ENCODE assay signal across 8 cellular contexts in genomic region chr9:71911061-71911907, GRCh38. TPM values are rescaled to one million over a fixed set of nuclear protein-coding genes. Genes with fewer than 3 reads are reported as not detected.
DNase-seq lines count a peak whose midpoint lies in the region; ATAC-seq and TF ChIP-seq lines count a peak whose summit lies in the region.

Gene ABHD17B (minus strand): TSS chr9:71911193. CDS start chr9:71875080, 36,113 bp downstream.
Gene C9orf85 (plus strand): TSS chr9:71911639. CDS start chr9:71911735, 96 bp downstream.

- no peaks in the 10 kb centered on the region for H3K9me3 ChIP-seq in liver (ENCODE audit: control insufficient read depth in 4 of 4, low read length in 3 of 4)

- peak; percentile 9 to 20 for TF ChIP-seq RAD21 in liver (IDR thresholded peaks at IDR 0.05)

- H3K4me3 Mint-ChIP-seq in activated CD4-positive, alpha-beta memory T cell treated with anti-CD3 and anti-CD28 coated beads, Interleukin-2, amount 10 ng/mL, durations not matched to agents 7 days and 5 days, result peak within 1 kb of the TSS; percentile 97

- peak in 16 of 56 donors; percentile 3 to 43 (median 22) for TF ChIP-seq CTCF in dorsolateral prefrontal cortex (IDR thresholded peaks at IDR 0.05 in 54 of 56, conservative IDR thresholded peaks at IDR 0.05 in 2 of 56; ENCODE audit: low read depth in 1 of 56, partially characterized antibody in 56 of 56)
- TF ChIP-seq CTCF in liver (IDR thresholded peaks at IDR 0.05; ENCODE audit: low read depth, low read length, missing input control), result no peak

- H3K36me3 ChIP-seq in liver (ENCODE audit: control insufficient read depth in 4 of 4, insufficient read depth in 3 of 4, low read depth in 1 of 4, low read length in 3 of 4), result no peaks in the 10 kb centered on the region

- no peaks in the 10 kb centered on the region for H3K27me3 ChIP-seq in dorsolateral prefrontal cortex
- no peaks in the 10 kb centered on the region for H3K27me3 ChIP-seq in liver (ENCODE audit: control insufficient read depth in 4 of 4, insufficient read depth in 4 of 4, low read length in 3 of 4)

- H3K4me3 ChIP-seq in dorsolateral prefrontal cortex (peak within 1 kb of the TSS; percentile 69 to 100 (median 91)), liver (ENCODE audit: low read depth in 1 of 3, low read length in 3 of 3) (peak within 1 kb of the TSS; percentile 92 to 97 (median 97))

- no peaks in the 10 kb centered on the region for H3K9me3 Mint-ChIP-seq in activated CD4-positive, alpha-beta memory T cell treated with anti-CD3 and anti-CD28 coated beads, Interleukin-2, amount 10 ng/mL, durations not matched to agents 7 days and 5 days

- under 1% methylated on average over 45 of the region's 45 CpGs for WGBS in liver

- POLR2A ChIA-PET in activated CD4-positive, alpha-beta memory T cell treated with anti-CD3 and anti-CD28 coated beads, Interleukin-2, amount 10 ng/mL, durations not matched to agents 7 days and 5 days (lab: Charles Lee), result interaction anchor here (0.7 to 3.8 kb wide), 17 partner anchors 11 to 1492 kb away, joined by 3 to 41 read pairs (median 5); partner anchors contain the start of genes CEMIP2 and ZFAND5

- intact Hi-C loops in dorsolateral prefrontal cortex (cut with DNase I), result loop anchor here (2.0 to 10.0 kb wide), 8 partner anchors 28 to 144 kb away; partner anchors contain the start of gene CEMIP2 (in 1 of the 2)

- peak; percentile 89 for ATAC-seq in GM19438 (IDR thresholded peaks at IDR 0.05; ENCODE audit: low read depth, unreplicated experiment)
- ATAC-seq in HG03575 (IDR thresholded peaks at IDR 0.05; ENCODE audit: extremely low read depth, insufficient number of reproducible peaks, low FRiP score, unreplicated experiment), result peak; percentile 89

- H3K27ac ChIP-seq in dorsolateral prefrontal cortex (peak within 1 kb of the TSS; percentile 79 to 99 (median 96)), liver (ENCODE audit: low read depth in 1 of 2, low read length in 2 of 2) (peak within 1 kb of the TSS; percentile 88 to 98)

- peak within 1 kb of the TSS; percentile 94 for H3K27ac Mint-ChIP-seq in activated CD4-positive, alpha-beta memory T cell treated with anti-CD3 and anti-CD28 coated beads, Interleukin-2, amount 10 ng/mL, durations not matched to agents 7 days and 5 days

- H3K4me1 ChIP-seq in liver (ENCODE audit: control insufficient read depth in 4 of 4, insufficient read depth in 4 of 4, low read length in 3 of 4), result peaks cover 4 to 34% (median 14%) of the 10 kb centered on the region in 4 donors

- H3K27me3 Mint-ChIP-seq in activated CD4-positive, alpha-beta memory T cell treated with anti-CD3 and anti-CD28 coated beads, Interleukin-2, amount 10 ng/mL, durations not matched to agents 7 days and 5 days, result no peaks in the 10 kb centered on the region

- CTCF ChIA-PET in activated CD4-positive, alpha-beta memory T cell treated with anti-CD3 and anti-CD28 coated beads, Interleukin-2, amount 10 ng/mL, durations not matched to agents 7 days and 5 days (lab: Charles Lee), result interaction anchor here (0.6 to 2.3 kb wide), 15 partner anchors 15 to 452 kb away, joined by 3 to 16 read pairs (median 4); no protein-coding TSS in a partner anchor

- peaks cover 59% of the 10 kb centered on the region for H3K4me1 Mint-ChIP-seq in activated CD4-positive, alpha-beta memory T cell treated with anti-CD3 and anti-CD28 coated beads, Interleukin-2, amount 10 ng/mL, durations not matched to agents 7 days and 5 days

- DNase-seq in CD1c-positive myeloid dendritic cell (ENCODE audit: extremely low spot score) (peak; percentile 99), NCI-H82 treated with DMSO at 0.1 percent for 48 hours (lab: John Stamatoyannopoulos, UW; ENCODE audit: unreplicated experiment) (peak; percentile 96), dorsolateral prefrontal cortex (peak; percentile 99 to 100 (median 100))
- peak; percentile 98 for DNase-seq in activated CD4-positive, alpha-beta memory T cell treated with anti-CD3 and anti-CD28 coated beads, Interleukin-2, amount 10 ng/mL, durations not matched to agents 7 days and 5 days
- DNase-seq in stimulated activated CD4-positive, alpha-beta T cell treated with anti-CD3 and anti-CD28 coated beads, Interleukin-4, amount 100 ng/mL, for 24 hours, result peak; percentile 98

- peaks cover 9% of the 10 kb centered on the region for H3K36me3 Mint-ChIP-seq in activated CD4-positive, alpha-beta memory T cell treated with anti-CD3 and anti-CD28 coated beads, Interleukin-2, amount 10 ng/mL, durations not matched to agents 7 days and 5 days (ENCODE audit: low read depth)

- peak within 1 kb of the TSS; percentile 73 to 96 for H3K9ac ChIP-seq in liver (ENCODE audit: low read depth in 1 of 2, low read length in 2 of 2)

TF ChIP-seq in liver, 16 proteins besides CTCF, POLR2A, EP300 and RAD21:
- TF ChIP-seq NR2F2 (IDR thresholded peaks at IDR 0.05) (peak; percentile 94), ZBTB33 (IDR thresholded peaks at IDR 0.05) (no peak), FOXA2 (IDR thresholded peaks at IDR 0.05) (no peak), HNF4A (conservative IDR thresholded peaks at IDR 0.05) (peak in 1 of 2 donors; percentile 51), TAF1 (conservative IDR thresholded peaks at IDR 0.05) (peak; percentile 98), RXRA (IDR thresholded peaks at IDR 0.05) (peak; percentile 79 to 88), YY1 (IDR thresholded peaks at IDR 0.05) (peak; percentile 65), JUND (IDR thresholded peaks at IDR 0.05) (peak in 1 of 2 donors; percentile 65), GABPA (IDR thresholded peaks at IDR 0.05 in 1 of 2, conservative IDR thresholded peaks at IDR 0.05 in 1 of 2) (peak; percentile 72 to 91), EGR1 (IDR thresholded peaks at IDR 0.05; ENCODE audit: low read depth in 2 of 2) (no peak), HNF4G (IDR thresholded peaks at IDR 0.05) (peak; percentile 20), SP1 (IDR thresholded peaks at IDR 0.05) (peak; percentile 94)
- TF ChIP-seq, protein P1, sequence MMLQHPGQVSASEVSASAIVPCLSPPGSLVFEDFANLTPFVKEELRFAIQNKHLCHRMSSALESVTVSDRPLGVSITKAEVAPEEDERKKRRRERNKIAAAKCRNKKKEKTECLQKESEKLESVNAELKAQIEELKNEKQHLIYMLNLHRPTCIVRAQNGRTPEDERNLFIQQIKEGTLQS (IDR thresholded peaks at IDR 0.05), result peak; percentile 56
- TF ChIP-seq, protein P2, sequence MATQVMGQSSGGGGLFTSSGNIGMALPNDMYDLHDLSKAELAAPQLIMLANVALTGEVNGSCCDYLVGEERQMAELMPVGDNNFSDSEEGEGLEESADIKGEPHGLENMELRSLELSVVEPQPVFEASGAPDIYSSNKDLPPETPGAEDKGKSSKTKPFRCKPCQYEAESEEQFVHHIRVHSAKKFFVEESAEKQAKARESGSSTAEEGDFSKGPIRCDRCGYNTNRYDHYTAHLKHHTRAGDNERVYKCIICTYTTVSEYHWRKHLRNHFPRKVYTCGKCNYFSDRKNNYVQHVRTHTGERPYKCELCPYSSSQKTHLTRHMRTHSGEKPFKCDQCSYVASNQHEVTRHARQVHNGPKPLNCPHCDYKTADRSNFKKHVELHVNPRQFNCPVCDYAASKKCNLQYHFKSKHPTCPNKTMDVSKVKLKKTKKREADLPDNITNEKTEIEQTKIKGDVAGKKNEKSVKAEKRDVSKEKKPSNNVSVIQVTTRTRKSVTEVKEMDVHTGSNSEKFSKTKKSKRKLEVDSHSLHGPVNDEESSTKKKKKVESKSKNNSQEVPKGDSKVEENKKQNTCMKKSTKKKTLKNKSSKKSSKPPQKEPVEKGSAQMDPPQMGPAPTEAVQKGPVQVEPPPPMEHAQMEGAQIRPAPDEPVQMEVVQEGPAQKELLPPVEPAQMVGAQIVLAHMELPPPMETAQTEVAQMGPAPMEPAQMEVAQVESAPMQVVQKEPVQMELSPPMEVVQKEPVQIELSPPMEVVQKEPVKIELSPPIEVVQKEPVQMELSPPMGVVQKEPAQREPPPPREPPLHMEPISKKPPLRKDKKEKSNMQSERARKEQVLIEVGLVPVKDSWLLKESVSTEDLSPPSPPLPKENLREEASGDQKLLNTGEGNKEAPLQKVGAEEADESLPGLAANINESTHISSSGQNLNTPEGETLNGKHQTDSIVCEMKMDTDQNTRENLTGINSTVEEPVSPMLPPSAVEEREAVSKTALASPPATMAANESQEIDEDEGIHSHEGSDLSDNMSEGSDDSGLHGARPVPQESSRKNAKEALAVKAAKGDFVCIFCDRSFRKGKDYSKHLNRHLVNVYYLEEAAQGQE (IDR thresholded peaks at IDR 0.05), result peak; percentile 94
- TF ChIP-seq, protein P3, sequence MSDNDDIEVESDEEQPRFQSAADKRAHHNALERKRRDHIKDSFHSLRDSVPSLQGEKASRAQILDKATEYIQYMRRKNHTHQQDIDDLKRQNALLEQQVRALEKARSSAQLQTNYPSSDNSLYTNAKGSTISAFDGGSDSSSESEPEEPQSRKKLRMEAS (IDR thresholded peaks at IDR 0.05), result peak; percentile 98

RNA-seq across cellular contexts. Expression of gene ABHD17B, which starts in this region (rescaled TPM):
- total RNA-seq in activated CD4-positive, alpha-beta memory T cell treated with anti-CD3 and anti-CD28 coated beads, Interleukin-2, amount 10 ng/mL, durations not matched to agents 7 days and 5 days, result 10 to 100 TPM; 25.6 to 27.3 TPM
- total RNA-seq in dorsolateral prefrontal cortex (100 to 1,000 TPM in 1 of 120 experiments, 10 to 100 TPM in 119; 26.3 to 101 (median 46.1) TPM), liver (10 to 100 TPM; 12.9 to 17.7 TPM)
- polyA plus RNA-seq in liver, result 1 to 10 TPM; 5.2 to 7.4 TPM

RNA-seq across cellular contexts. Expression of gene C9orf85, which starts in this region (rescaled TPM):
- 10 to 100 TPM; 10.8 to 12.1 TPM for total RNA-seq in activated CD4-positive, alpha-beta memory T cell treated with anti-CD3 and anti-CD28 coated beads, Interleukin-2, amount 10 ng/mL, durations not matched to agents 7 days and 5 days
- 10 to 100 TPM in 113 of 120 experiments, 1 to 10 TPM in 7; 8.0 to 26.8 (median 14.8) TPM for total RNA-seq in dorsolateral prefrontal cortex
- 1 to 10 TPM; 3.9 to 6.6 TPM for total RNA-seq in liver
- polyA plus RNA-seq in liver, result 1 to 10 TPM; 3.6 to 3.8 TPM

Comparison
In these comparisons a context has a peak if more than half of its experiments do, and no peak if none do; other contexts are left out.
1. Peak in every context shown above with its lines: DNase-seq, ATAC-seq, H3K4me3 ChIP-seq and H3K27ac ChIP-seq.